In genomic region chr1:88375977-88376376, GRCh38 we compare ENCODE assay signal across 24 cellular contexts.
DNase-seq lines count a peak whose midpoint lies in the region; ATAC-seq, FAIRE-seq and TF ChIP-seq lines count a peak whose summit lies in the region.
"Had no signal": no experiment of that assay in that cellular context is flagged by ENCODE, and none has a peak within 500 bp of the region (broad histone marks: within the 10 kb centered on the region; RNA-seq: fewer than 3 reads in every experiment).

No MANE protein-coding gene starts in this region.

- no peaks in the 10 kb centered on the region for H3K9me3 ChIP-seq in small intestine (ENCODE audit: control insufficient read depth, low read depth)
- H3K9me3 ChIP-seq in WERI-Rb-1 (ENCODE audit: severe bottlenecking): no peaks in the 10 kb centered on the region
- H3K9me3 ChIP-seq: BE2C, BLaER1 had no signal

- H3K27ac ChIP-seq in small intestine (ENCODE audit: low read depth in 1 of 2, low read length in 1 of 2): no peak overlapping the region
- no peak overlapping the region for H3K27ac ChIP-seq in WERI-Rb-1
- H3K27ac ChIP-seq: BLaER1 had no signal

- H3K27me3 ChIP-seq in small intestine (ENCODE audit: control insufficient read depth in 2 of 2, insufficient read depth in 2 of 2, low read length in 2 of 2) (no peaks in the 10 kb centered on the region), WERI-Rb-1 (ENCODE audit: insufficient read depth, low read depth, severe bottlenecking) (no peaks in the 10 kb centered on the region)
- H3K27me3 ChIP-seq: BE2C, BLaER1 had no signal

- WGBS in small intestine, 3 donors: 14 to 63% (median 17%) methylated on average over 1 of the region's 1 CpG

- no peaks in the 10 kb centered on the region for H3K4me1 ChIP-seq in small intestine (ENCODE audit: control insufficient read depth in 2 of 2, insufficient read depth in 1 of 2, low read depth in 1 of 2, low read length in 1 of 2)
- H3K4me1 ChIP-seq: BE2C, BLaER1 had no signal

- DNase-seq in NCI-H510A treated with DMSO at 0.1 percent for 48 hours (lab: John Stamatoyannopoulos, UW) (peak; percentile 49), NCI-H510A (lab: John Stamatoyannopoulos, UW) (no peak), left colon (no peak), small intestine (peak; percentile 34), WERI-Rb-1 (no peak), NCI-H2081 treated with DMSO at 0.1 percent for 48 hours (lab: John Stamatoyannopoulos, UW) (no peak)
- DNase-seq: 8988T; ACHN; BE2C; C1 segment of cervical spinal cord; CD4-positive, alpha-beta memory T cell; CD4-positive, CD25-positive, alpha-beta regulatory T cell; CD8-positive, alpha-beta memory T cell; COR-L47; DMS 273 treated with DMSO at 0.1 percent for 48 hours; DMS79; DND-41; EL; GDM1 had no signal

- TF ChIP-seq CTCF in WERI-Rb-1 (IDR thresholded peaks at IDR 0.05; ENCODE audit: low read depth, low read length): no peak

- intact Hi-C loops in left colon (cut with DNase I, micrococcal nuclease): no loop called here

- H3K36me3 ChIP-seq in small intestine (ENCODE audit: control insufficient read depth in 2 of 2, insufficient read depth in 2 of 2, low read length in 2 of 2) (no peaks in the 10 kb centered on the region), WERI-Rb-1 (no peaks in the 10 kb centered on the region)
- H3K36me3 ChIP-seq: BE2C, BLaER1 had no signal

- H3K4me3 ChIP-seq in small intestine (ENCODE audit: low read depth in 1 of 2, low read length in 2 of 2): no peak overlapping the region
- H3K4me3 ChIP-seq in WERI-Rb-1 (ENCODE audit: low read depth, low read length): no peak overlapping the region
- H3K4me3 ChIP-seq: BLaER1, GM12878 had no signal

- peak; percentile 64 for ATAC-seq in left colon
- ATAC-seq: GM12878 had no signal

- no peak for FAIRE-seq in small intestine (lab: Jason Lieb, UNC)
- FAIRE-seq: A204.1, GM12878, GM12892, GM18507 had no signal

Comparison
In these comparisons a context has a peak if more than half of its experiments do, and no peak if none do; other contexts are left out.
1. DNase-seq: peak in NCI-H510A treated with DMSO at 0.1 percent for 48 hours (single experiment) and small intestine (single experiment); none in NCI-H510A (single experiment), left colon (0 of 2), WERI-Rb-1 (single experiment) and NCI-H2081 treated with DMSO at 0.1 percent for 48 hours (single experiment).